6 cellular contexts compared by ENCODE assay signal in the genomic region with DNA sequence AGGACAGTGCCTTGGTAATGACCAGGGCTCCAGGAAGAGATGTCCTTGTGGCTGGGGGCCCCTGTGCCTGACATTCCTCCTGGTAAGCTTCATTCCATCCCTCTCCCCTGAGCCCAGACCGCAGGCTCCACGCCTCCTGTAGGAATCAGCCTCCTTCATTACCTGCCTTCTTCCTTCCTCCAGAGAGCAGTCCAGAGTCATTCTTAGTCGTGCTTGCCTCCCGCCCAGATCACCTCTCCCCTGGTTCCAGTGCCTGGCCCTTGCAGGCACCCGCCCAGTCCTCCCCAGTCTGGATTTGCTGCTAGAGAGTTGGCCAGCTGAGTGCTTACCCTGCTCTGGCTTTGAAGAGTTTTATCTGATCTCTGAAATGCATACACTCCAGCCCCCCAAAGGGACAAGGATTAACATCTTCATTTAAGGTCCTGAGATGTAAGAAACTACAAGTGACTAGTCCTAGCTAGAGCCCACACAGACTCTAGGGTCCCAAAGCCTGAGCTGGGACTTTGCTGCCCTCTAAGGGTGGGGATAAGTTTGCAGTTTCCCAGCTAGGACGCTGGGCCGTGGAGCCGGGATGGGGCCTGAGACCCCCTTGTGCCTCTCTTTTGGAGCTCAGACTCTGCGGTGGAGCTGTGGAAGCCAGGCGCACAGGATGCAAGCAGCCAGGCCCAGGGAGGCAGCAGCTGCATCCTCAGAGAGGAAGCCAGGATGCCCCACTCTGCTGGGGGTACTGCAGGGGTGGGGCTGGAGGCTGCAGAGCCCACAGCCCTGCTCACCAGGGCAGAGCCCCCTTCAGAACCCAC. TPM values are rescaled to one million over a fixed set of nuclear protein-coding genes. Genes with fewer than 3 reads are reported as not detected.
DNase-seq lines count a peak whose midpoint lies in the region; ATAC-seq and TF ChIP-seq lines count a peak whose summit lies in the region.

No MANE protein-coding gene starts in this region.

- no peaks in the 10 kb centered on the region for H3K9me3 ChIP-seq in T-helper 17 cell (ENCODE audit: control insufficient read depth, low read length, poor library complexity, severe bottlenecking)
- H3K9me3 ChIP-seq in ovary = no peaks in the 10 kb centered on the region

- no peak overlapping the region for H3K27ac ChIP-seq in ovary

- H3K4me1 Mint-ChIP-seq in T-helper 17 cell = peaks cover 8% of the 10 kb centered on the region
- peaks cover 13% of the 10 kb centered on the region for H3K4me1 Mint-ChIP-seq in stimulated activated effector memory CD8-positive, alpha-beta T cell treated with anti-CD3 and anti-CD28 coated beads, Interleukin-12 subunit alpha, Interleukin-12 subunit beta, amount 100 ng/mL, for 72 hours

- H3K4me3 Mint-ChIP-seq in T-helper 17 cell = no peak overlapping the region
- no peak overlapping the region for H3K4me3 Mint-ChIP-seq in stimulated activated effector memory CD8-positive, alpha-beta T cell treated with anti-CD3 and anti-CD28 coated beads, Interleukin-12 subunit alpha, Interleukin-12 subunit beta, amount 100 ng/mL, for 72 hours

- H3K27me3 ChIP-seq in ovary = no peaks in the 10 kb centered on the region

- peak overlapping the region; percentile 37 for H3K27ac Mint-ChIP-seq in T-helper 17 cell
- peak overlapping the region; percentile 54 for H3K27ac Mint-ChIP-seq in stimulated activated effector memory CD8-positive, alpha-beta T cell treated with anti-CD3 and anti-CD28 coated beads, Interleukin-12 subunit alpha, Interleukin-12 subunit beta, amount 100 ng/mL, for 72 hours

- no peaks in the 10 kb centered on the region for H3K9me3 Mint-ChIP-seq in stimulated activated effector memory CD8-positive, alpha-beta T cell treated with anti-CD3 and anti-CD28 coated beads, Interleukin-12 subunit alpha, Interleukin-12 subunit beta, amount 100 ng/mL, for 72 hours

- intact Hi-C loops in ovary (cut with DNase I) = loop anchor here in 2 of 4 donors (5.0 to 10.0 kb wide), 2 partner anchors 77 to 95 kb away; partner anchors contain the start of gene MYBPC3 (in 1 of the 2)

- H3K27me3 Mint-ChIP-seq in T-helper 17 cell = no peaks in the 10 kb centered on the region

- H3K36me3 ChIP-seq in ovary = no peaks in the 10 kb centered on the region

- WGBS in ovary, 3 donors = 52 to 60% (median 55%) methylated on average over 10 of the region's 10 CpGs

- no peak for TF ChIP-seq CTCF in ovary (IDR thresholded peaks at IDR 0.05)

- TF ChIP-seq EP300 in ovary (IDR thresholded peaks at IDR 0.05) = no peak

- peaks cover 10% of the 10 kb centered on the region for H3K4me1 ChIP-seq in ovary (ENCODE audit: insufficient read depth)

- no peaks in the 10 kb centered on the region for H3K36me3 Mint-ChIP-seq in T-helper 17 cell (ENCODE audit: low read depth)
- no peaks in the 10 kb centered on the region for H3K36me3 Mint-ChIP-seq in stimulated activated effector memory CD8-positive, alpha-beta T cell treated with anti-CD3 and anti-CD28 coated beads, Interleukin-12 subunit alpha, Interleukin-12 subunit beta, amount 100 ng/mL, for 72 hours

- peak; percentile 75 for ATAC-seq in T-helper 17 cell
- peak; percentile 79 for ATAC-seq in stimulated activated effector memory CD8-positive, alpha-beta T cell treated with anti-CD3 and anti-CD28 coated beads, Interleukin-12 subunit alpha, Interleukin-12 subunit beta, amount 100 ng/mL, for 72 hours

- H3K4me3 ChIP-seq in ovary = no peak overlapping the region

- TF ChIP-seq POLR2A in ovary (IDR thresholded peaks at IDR 0.05) = no peak

- DNase-seq in DMS53 (lab: John Stamatoyannopoulos, UW) (peak; percentile 44), DMS53 treated with DMSO at 0.1 percent for 48 hours (lab: John Stamatoyannopoulos, UW; ENCODE audit: unreplicated experiment) (no peak), T-helper 17 cell (peak in 1 of 3 donors; percentile 17), fibroblast of peridontal ligament (ENCODE audit: extremely low read depth) (peak; percentile 48), ovary (no peak)
- no peak for DNase-seq in stimulated activated effector memory CD8-positive, alpha-beta T cell treated with anti-CD3 and anti-CD28 coated beads, Interleukin-12 subunit alpha, Interleukin-12 subunit beta, amount 100 ng/mL, for 72 hours (ENCODE audit: low spot score in 2 of 2)

RNA-seq across cellular contexts. Expression of gene NR1H3, which starts 1.6 kb away (rescaled TPM):
- total RNA-seq in T-helper 17 cell = 1 to 10 TPM; 2.2 to 4.3 TPM
- 10 to 100 TPM; 19.4 to 39.7 (median 29.0) TPM for total RNA-seq in ovary
- polyA plus RNA-seq in ovary = 10 to 100 TPM; 18.0 to 27.0 TPM

RNA-seq across cellular contexts. Expression of gene MADD, which starts 10.6 kb away (rescaled TPM):
- total RNA-seq in T-helper 17 cell = 100 to 1,000 TPM; 155 to 209 TPM
- 10 to 100 TPM; 29.7 to 53.5 (median 40.1) TPM for total RNA-seq in ovary
- polyA plus RNA-seq in ovary = 10 to 100 TPM; 20.3 to 35.4 TPM

RNA-seq across cellular contexts. Expression of gene ACP2, which starts 10.8 kb away (rescaled TPM):
- 10 to 100 TPM; 19.6 to 23.1 TPM for total RNA-seq in T-helper 17 cell
- total RNA-seq in ovary = 10 to 100 TPM; 15.1 to 25.5 (median 18.7) TPM
- polyA plus RNA-seq in ovary = 10 to 100 TPM; 14.7 to 20.1 TPM

RNA-seq across cellular contexts. Expression of gene DDB2, which starts 44.6 kb away (rescaled TPM):
- total RNA-seq in T-helper 17 cell (10 to 100 TPM; 75.3 to 77.0 TPM), ovary (10 to 100 TPM; 20.0 to 34.7 (median 25.8) TPM)
- polyA plus RNA-seq in ovary = 10 to 100 TPM; 21.1 to 40.6 TPM

Comparison
In these comparisons a context has a peak if more than half of its experiments do, and no peak if none do; other contexts are left out.
1. DNase-seq: peak in DMS53 (single experiment) and fibroblast of peridontal ligament (single experiment); none in DMS53 treated with DMSO at 0.1 percent for 48 hours (single experiment), stimulated activated effector memory CD8-positive, alpha-beta T cell treated with anti-CD3 and anti-CD28 coated beads, Interleukin-12 subunit alpha, Interleukin-12 subunit beta, amount 100 ng/mL, for 72 hours (0 of 2) and ovary (0 of 5).